Comparison of ENCODE assay signal across 19 cellular contexts in the genomic region with DNA sequence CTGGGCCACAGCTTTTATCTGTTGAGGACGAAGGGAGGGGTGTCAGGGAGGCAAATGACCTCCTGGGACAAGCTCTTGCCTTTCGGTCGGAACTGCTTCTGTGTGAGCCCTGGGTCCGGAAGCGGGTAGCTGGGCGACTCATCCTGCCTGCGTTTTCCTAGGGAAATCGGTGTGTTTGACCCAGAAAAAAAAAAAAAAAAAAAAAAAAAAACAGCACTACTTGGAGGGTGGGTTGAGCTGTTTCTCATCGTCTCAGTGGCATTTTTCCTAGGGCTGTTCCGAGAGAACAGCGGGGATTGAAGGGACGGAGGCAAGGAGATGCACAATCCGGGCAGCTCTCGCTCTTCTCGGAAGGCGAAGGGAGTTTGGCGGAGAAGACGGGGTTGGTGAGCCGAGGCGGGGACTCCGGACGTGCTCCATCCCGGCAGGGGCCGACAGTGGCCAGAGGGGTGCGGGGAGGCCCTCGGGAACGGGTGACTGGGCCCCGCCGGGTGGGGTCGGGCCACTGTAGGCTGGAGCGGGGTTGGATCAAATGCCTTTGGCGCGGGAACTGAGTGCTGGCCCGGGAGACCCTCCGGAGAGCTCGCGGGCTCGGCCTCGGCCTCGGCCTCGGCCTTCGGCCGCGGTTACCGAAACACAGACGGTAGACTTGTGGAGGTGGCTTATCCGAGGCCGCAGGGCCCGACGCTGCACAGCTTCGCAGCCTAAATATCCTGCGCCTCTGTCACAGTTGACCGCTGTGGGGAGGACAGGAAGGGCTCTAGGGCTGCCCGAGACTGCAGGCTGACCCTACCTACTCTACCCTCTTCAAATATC. TPM values are rescaled to one million over a fixed set of nuclear protein-coding genes. Genes with fewer than 3 reads are reported as not detected.
A peak's percentile ranks its signal among the peaks of the same experiment; 100 is the strongest.
DNase-seq lines count a peak whose midpoint lies in the region; ATAC-seq, FAIRE-seq and TF ChIP-seq lines count a peak whose summit lies in the region.
"Had no signal": no experiment of that assay in that cellular context is flagged by ENCODE, and none has a peak within 500 bp of the region (broad histone marks: within the 10 kb centered on the region; RNA-seq: fewer than 3 reads in every experiment).

No MANE protein-coding gene starts in this region.

- no peak for FAIRE-seq in HepG2 (lab: Jason Lieb, UNC)
- FAIRE-seq: G401.6 had no signal

- in situ Hi-C loops in HepG2 (cut with HindIII; ENCODE audit: extremely low pct_ligation_motif_present, low pct_unique_long_range_greater_than_20kb), result loop anchor here (5.0 to 10.0 kb wide), 2 partner anchors 243 to 445 kb away; no protein-coding TSS in a partner anchor

- H3K9me3 ChIP-seq in iPS-18a (ENCODE audit: control insufficient read depth, low read depth, low read length), result no peaks in the 10 kb centered on the region
- no peaks in the 10 kb centered on the region for H3K9me3 ChIP-seq in HepG2 (ENCODE audit: low read length)
- H3K9me3 ChIP-seq in adrenal gland (replicated peaks in 1 of 3), result no peaks in the 10 kb centered on the region
- H3K9me3 ChIP-seq: sigmoid colon, upper lobe of left lung had no signal

- peaks cover 0 to 1% of the 10 kb centered on the region in 2 donors for H3K9me3 Mint-ChIP-seq in activated T-cell treated with anti-CD3 and anti-CD28 coated beads, Interleukin-2, amount 50 U/mL, for 72 hours
- no peaks in the 10 kb centered on the region for H3K9me3 Mint-ChIP-seq in WTC11
- peaks cover 3 to 19% of the 10 kb centered on the region in 2 donors for H3K9me3 Mint-ChIP-seq in stimulated activated naive B cell treated with anti-CD40 and anti-IgM and Interleukin-4, amounts not matched to agents 10 μg/mL and 1 μg/mL and 100 μg/mL, for 72 hours
- H3K9me3 Mint-ChIP-seq: effector memory CD8-positive, alpha-beta T cell; mesothelial cell of epicardium had no signal

- H3K27ac Mint-ChIP-seq in activated T-cell treated with anti-CD3 and anti-CD28 coated beads, Interleukin-2, amount 50 U/mL, for 72 hours, result peak overlapping the region; percentile 81
- H3K27ac Mint-ChIP-seq in WTC11, result no peak overlapping the region
- peak overlapping the region; percentile 84 for H3K27ac Mint-ChIP-seq in stimulated activated naive B cell treated with anti-CD40 and anti-IgM and Interleukin-4, amounts not matched to agents 10 μg/mL and 1 μg/mL and 100 μg/mL, for 72 hours
- H3K27ac Mint-ChIP-seq: mesothelial cell of epicardium had no signal

- ATAC-seq in activated T-cell treated with anti-CD3 and anti-CD28 coated beads, Interleukin-2, amount 50 U/mL, for 72 hours (replicated peaks in 1 of 2), result no peak
- ATAC-seq in WTC11 (peak; percentile 4), HG02588 (IDR thresholded peaks at IDR 0.05; ENCODE audit: unreplicated experiment) (no peak), HepG2 (no peak)
- no peak for ATAC-seq in stimulated activated naive B cell treated with anti-CD40 and anti-IgM and Interleukin-4, amounts not matched to agents 10 μg/mL and 1 μg/mL and 100 μg/mL, for 72 hours (replicated peaks)
- ATAC-seq: effector memory CD8-positive, alpha-beta T cell had no signal

- H3K4me3 ChIP-seq in iPS-18a (ENCODE audit: low read length) (peak overlapping the region; percentile 48), HepG2 (replicated peaks in 1 of 3; ENCODE audit: insufficient read depth in 1 of 3, low read depth in 2 of 3, low read length in 3 of 3) (no peak overlapping the region), adrenal gland (no peak overlapping the region)

- no TSS peak for BruUV-seq in HepG2 (replicated peaks; lab: Mats Ljungman, UMichigan)

- H3K4me1 Mint-ChIP-seq in activated T-cell treated with anti-CD3 and anti-CD28 coated beads, Interleukin-2, amount 50 U/mL, for 72 hours (ENCODE audit: low read depth), result peaks cover 47% of the 10 kb centered on the region
- H3K4me1 Mint-ChIP-seq in WTC11, result peaks cover 58% of the 10 kb centered on the region
- H3K4me1 Mint-ChIP-seq in stimulated activated naive B cell treated with anti-CD40 and anti-IgM and Interleukin-4, amounts not matched to agents 10 μg/mL and 1 μg/mL and 100 μg/mL, for 72 hours, result peaks cover 27 to 54% of the 10 kb centered on the region in 2 donors

- no peak for TF ChIP-seq RAD21 in HepG2 (CRISPR knock-in tag; IDR thresholded peaks at IDR 0.05)

- H3K9ac ChIP-seq in iPS-18a (ENCODE audit: low read length) (no peak overlapping the region), HepG2 (ENCODE audit: insufficient read depth, low read depth, low read length) (no peak overlapping the region)

- H3K36me3 ChIP-seq in iPS-18a (ENCODE audit: control insufficient read depth, low read depth, low read length), result no peaks in the 10 kb centered on the region
- H3K36me3 ChIP-seq in HepG2 (replicated peaks in 1 of 2; ENCODE audit: control insufficient read depth in 1 of 2, insufficient read depth in 2 of 2, low read length in 2 of 2), result no peaks in the 10 kb centered on the region
- H3K36me3 ChIP-seq in adrenal gland (replicated peaks in 1 of 2), result no peaks in the 10 kb centered on the region
- H3K36me3 ChIP-seq: sigmoid colon, upper lobe of left lung had no signal

- no peaks in the 10 kb centered on the region for H3K79me2 ChIP-seq in HepG2 (ENCODE audit: insufficient read depth, low read length)

- WGBS in HepG2 (ENCODE audit: low lambda C conversion rate), result 57% methylated on average over 20 of the region's 54 CpGs
- WGBS in adrenal gland, 4 donors, result 10 to 15% (median 12%) methylated on average over 33 to 54 of the region's 54 CpGs

- TF ChIP-seq EP300 in HepG2 (IDR thresholded peaks at IDR 0.05; ENCODE audit: low read depth in 2 of 2, low read length in 2 of 2) (no peak), HepG2 (CRISPR knock-in tag; IDR thresholded peaks at IDR 0.05; ENCODE audit: borderline replicate concordance) (no peak)

- H3K27ac ChIP-seq in iPS-18a (ENCODE audit: low read length), result no peak overlapping the region
- H3K27ac ChIP-seq in HepG2 (ENCODE audit: extremely low read length, insufficient read depth, low read length), result no peak overlapping the region
- no peak overlapping the region for H3K27ac ChIP-seq in adrenal gland
- H3K27ac ChIP-seq: sigmoid colon, upper lobe of left lung had no signal

- H3K27me3 Mint-ChIP-seq in activated T-cell treated with anti-CD3 and anti-CD28 coated beads, Interleukin-2, amount 50 U/mL, for 72 hours (ENCODE audit: low read depth), result peaks cover 95% of the 10 kb centered on the region
- peaks cover 99% of the 10 kb centered on the region for H3K27me3 Mint-ChIP-seq in WTC11 (ENCODE audit: low read depth)
- peaks cover 78 to 94% of the 10 kb centered on the region in 2 donors for H3K27me3 Mint-ChIP-seq in stimulated activated naive B cell treated with anti-CD40 and anti-IgM and Interleukin-4, amounts not matched to agents 10 μg/mL and 1 μg/mL and 100 μg/mL, for 72 hours

- H3K27me3 ChIP-seq in iPS-18a (ENCODE audit: control insufficient read depth, insufficient read depth, low read length), result peaks cover 99% of the 10 kb centered on the region
- H3K27me3 ChIP-seq in HepG2 (ENCODE audit: control insufficient read depth in 1 of 2, insufficient read depth in 2 of 2, low read length in 2 of 2), result peaks cover 6 to 47% of the 10 kb centered on the region in 2 experiments
- peaks cover 98% of the 10 kb centered on the region for H3K27me3 ChIP-seq in adrenal gland

- H2AFZ ChIP-seq in HepG2 (ENCODE audit: low read length), result no peak overlapping the region

- H3K4me1 ChIP-seq in iPS-18a (ENCODE audit: control insufficient read depth, low read depth, low read length) (peaks cover 19% of the 10 kb centered on the region), HepG2 (ENCODE audit: insufficient read depth, low read length) (no peaks in the 10 kb centered on the region), adrenal gland (replicated peaks in 1 of 2) (peaks cover 10 to 23% of the 10 kb centered on the region in 2 donors)

- POLR2A ChIA-PET in WTC11 (lab: Charles Lee) (no interaction called here), HepG2 (lab: Yijun Ruan, JAX) (no interaction called here)

- DNase-seq in activated T-cell treated with anti-CD3 and anti-CD28 coated beads, Interleukin-2, amount 50 U/mL, for 72 hours, result no peak
- DNase-seq in activated T-cell treated with anti-CD3 and anti-CD28 coated beads for 4 hours (no peak), WTC11 (ENCODE audit: low spot score) (no peak), HepG2 (ENCODE audit: low spot score) (no peak), adrenal gland (no peak)
- DNase-seq in stimulated activated naive B cell treated with anti-CD40 and anti-IgM and Interleukin-4, amounts not matched to agents 10 μg/mL and 1 μg/mL and 100 μg/mL, for 72 hours, result no peak
- DNase-seq: activated CD4-positive, alpha-beta T cell treated with anti-CD3 and anti-CD28 coated beads for 1 hour; effector memory CD8-positive, alpha-beta T cell; head of caudate nucleus; NCI-H1105; NCI-H526 treated with DMSO at 0.1 percent for 48 hours; Right ventricle myocardium superior; sigmoid colon had no signal

- TF ChIP-seq CTCF in WTC11 (IDR thresholded peaks at IDR 0.05) (no peak), HepG2 (CRISPR knock-in tag; IDR thresholded peaks at IDR 0.05) (no peak), adrenal gland (IDR thresholded peaks at IDR 0.05) (no peak)

- CTCF ChIA-PET in WTC11 (lab: Charles Lee) (interaction anchor here (0.6 to 2.6 kb wide), 18 partner anchors 9 to 1682 kb away, joined by 3 to 27 read pairs (median 4); no protein-coding TSS in a partner anchor), HepG2 (lab: Yijun Ruan, JAX; ENCODE audit: low intra/inter-chr PET ratio, low total read pairs) (no interaction called here)

- H3K4me3 Mint-ChIP-seq in activated T-cell treated with anti-CD3 and anti-CD28 coated beads, Interleukin-2, amount 50 U/mL, for 72 hours, result peak overlapping the region; percentile 66 to 89
- peak overlapping the region; percentile 80 for H3K4me3 Mint-ChIP-seq in WTC11
- H3K4me3 Mint-ChIP-seq in stimulated activated naive B cell treated with anti-CD40 and anti-IgM and Interleukin-4, amounts not matched to agents 10 μg/mL and 1 μg/mL and 100 μg/mL, for 72 hours, result peak overlapping the region; percentile 22 to 39

- no peak for TF ChIP-seq POLR2A in HepG2 (IDR thresholded peaks at IDR 0.05; ENCODE audit: insufficient read depth in 1 of 2, low read depth in 2 of 2, low read length in 2 of 2)
- no peak for TF ChIP-seq POLR2A in adrenal gland (IDR thresholded peaks at IDR 0.05)

- intact Hi-C loops in HepG2 (cut with micrococcal nuclease; ENCODE audit: unreplicated experiment), result no loop called here
- intact Hi-C loops in adrenal gland (cut with DNase I), result loop anchor here (10.0 kb wide), 3 partner anchors 125 to 445 kb away; no protein-coding TSS in a partner anchor

- no peak overlapping the region for H3K4me2 ChIP-seq in HepG2 (ENCODE audit: low read depth, low read length)

- H4K20me1 ChIP-seq in HepG2 (ENCODE audit: insufficient read depth, low read length), result no peaks in the 10 kb centered on the region

- peaks cover 10 to 11% of the 10 kb centered on the region in 2 donors for H3K36me3 Mint-ChIP-seq in activated T-cell treated with anti-CD3 and anti-CD28 coated beads, Interleukin-2, amount 50 U/mL, for 72 hours (ENCODE audit: insufficient read depth in 2 of 2)
- no peaks in the 10 kb centered on the region; the same call in 1 of the 2 replicates for H3K36me3 Mint-ChIP-seq in WTC11
- peaks cover 15 to 41% of the 10 kb centered on the region in 2 donors for H3K36me3 Mint-ChIP-seq in stimulated activated naive B cell treated with anti-CD40 and anti-IgM and Interleukin-4, amounts not matched to agents 10 μg/mL and 1 μg/mL and 100 μg/mL, for 72 hours
- H3K36me3 Mint-ChIP-seq: mesothelial cell of epicardium had no signal

RNA-seq across cellular contexts. Expression of gene BARHL2, which starts 2.4 kb away (rescaled TPM):
- total RNA-seq in activated T-cell treated with anti-CD3 and anti-CD28 coated beads, Interleukin-2, amount 50 U/mL, for 72 hours, result not detected
- total RNA-seq in WTC11 (2021), result not detected in 3 replicates
- not detected in 2 replicates for total RNA-seq in HepG2 (2016; rRNA removed; fragmentation: Illumina TruSeq; extraction: Trizol)
- not detected in 2 replicates for total RNA-seq in HepG2 (2016; cell fraction: cytosol; rRNA removed; fragmentation: Illumina TruSeq; extraction: Trizol; ENCODE audit: low read depth)
- not detected in 2 replicates for total RNA-seq in HepG2 (2016; cell fraction: insoluble cytoplasmic fraction; rRNA removed; fragmentation: Illumina TruSeq; extraction: Trizol)
- total RNA-seq in HepG2 (2016; cell fraction: membrane; rRNA removed; fragmentation: Illumina TruSeq; extraction: Trizol), result not detected in 2 replicates
- total RNA-seq in HepG2 (2016; cell fraction: nucleus; rRNA removed; fragmentation: Illumina TruSeq; extraction: Trizol), result not detected in 2 replicates
- not detected in 2 replicates for polyA plus RNA-seq in HepG2 (2011; rRNA removed)
- not detected in 2 replicates for polyA plus RNA-seq in HepG2 (2011; cell fraction: cytosol; rRNA removed)
- polyA plus RNA-seq in HepG2 (2011; cell fraction: nucleus; rRNA removed), result not detected in 2 replicates
- polyA plus RNA-seq in HepG2 (2012), result not detected in 2 replicates
- not detected in 2 replicates for polyA plus RNA-seq in HepG2 (2016; cell fraction: cytosol; fragmentation: Illumina TruSeq; extraction: Trizol; ENCODE audit: low read depth)
- polyA plus RNA-seq in HepG2 (2016; cell fraction: insoluble cytoplasmic fraction; fragmentation: Illumina TruSeq; extraction: Trizol; ENCODE audit: low read depth), result not detected in 2 replicates
- not detected in 2 replicates for polyA plus RNA-seq in HepG2 (2016; cell fraction: membrane; fragmentation: Illumina TruSeq; extraction: Trizol; ENCODE audit: low read depth)
- not detected in 2 replicates for polyA plus RNA-seq in HepG2 (2016; cell fraction: nucleus; fragmentation: Illumina TruSeq; extraction: Trizol; ENCODE audit: insufficient read depth, low read depth)
- not detected in 2 replicates for polyA minus RNA-seq in HepG2 (2011; rRNA and poly(A)+ RNA removed; ENCODE audit: low replicate concordance)
- polyA minus RNA-seq in HepG2 (2011; cell fraction: cytosol; rRNA and poly(A)+ RNA removed), result not detected in 2 replicates
- polyA minus RNA-seq in HepG2 (2011; cell fraction: nucleus; rRNA and poly(A)+ RNA removed), result not detected in 2 replicates
- not detected for total RNA-seq in adrenal gland
- not detected for polyA plus RNA-seq in adrenal gland
- total RNA-seq: HT1080, mesothelial cell of epicardium, Right ventricle myocardium superior, sigmoid colon, upper lobe of left lung had no signal
- polyA plus RNA-seq: sigmoid colon had no signal
